Comparison of ENCODE assay signal across 9 cellular contexts in the genomic region with DNA sequence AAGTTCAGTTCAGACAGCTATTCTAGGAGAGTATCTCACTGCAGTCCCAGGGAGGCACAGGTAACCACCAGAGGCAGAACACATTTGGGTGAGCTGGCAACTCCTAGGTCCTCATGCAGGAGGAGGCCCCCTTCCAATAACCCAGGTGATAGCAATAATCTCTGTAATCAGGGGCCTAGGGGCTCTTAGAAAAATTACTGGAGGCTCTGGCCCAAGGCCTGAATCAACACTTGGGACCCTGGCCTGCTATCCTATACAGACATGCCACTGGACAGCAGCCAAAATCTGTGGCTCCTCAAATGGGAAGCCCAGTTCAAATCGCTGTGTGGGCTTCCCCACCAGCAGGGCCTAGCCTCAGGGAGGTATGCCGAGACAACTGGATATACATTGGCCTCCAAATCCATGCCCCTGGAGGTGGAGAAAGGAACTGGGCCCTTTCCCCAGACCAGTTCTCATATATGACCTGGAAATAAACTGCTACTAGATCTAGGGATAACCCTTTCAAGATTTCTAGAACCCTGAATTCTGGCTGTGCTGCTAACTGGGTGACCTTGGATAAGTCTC. TPM values are rescaled to one million over a fixed set of nuclear protein-coding genes. Genes with fewer than 3 reads are reported as not detected.
DNase-seq lines count a peak whose midpoint lies in the region; ATAC-seq and TF ChIP-seq lines count a peak whose summit lies in the region.
"Had no signal": no experiment of that assay in that cellular context is flagged by ENCODE, and none has a peak within 500 bp of the region (broad histone marks: within the 10 kb centered on the region; RNA-seq: fewer than 3 reads in every experiment).

No MANE protein-coding gene starts in this region.

- DNase-seq in AG09309 (ENCODE audit: low read depth) (no peak), HT1080 (ENCODE audit: low read depth) (peak; percentile 31), dermis blood vessel endothelial cell (peak; percentile 41)
- no peak for DNase-seq in activated CD4-positive, CD25-positive, alpha-beta regulatory T cell (lab: John Stamatoyannopoulos, UW)
- DNase-seq: NCI-H2171 had no signal

- H3K27me3 ChIP-seq in mucosa of rectum (ENCODE audit: control insufficient read depth in 2 of 2, insufficient read depth in 2 of 2, low read length in 2 of 2) = no peaks in the 10 kb centered on the region

- no peaks in the 10 kb centered on the region for H3K9me3 ChIP-seq in mucosa of rectum (ENCODE audit: control insufficient read depth in 2 of 2, low read length in 2 of 2)

- H3K4me3 ChIP-seq in AG09309 (ENCODE audit: control insufficient read depth, low read depth, low read length) (peak overlapping the region; percentile 47), mucosa of rectum (ENCODE audit: low read length in 2 of 2) (peak overlapping the region; percentile 95 to 97)

- H3K4me1 ChIP-seq in mucosa of rectum (ENCODE audit: control insufficient read depth in 2 of 2, insufficient read depth in 2 of 2, low read length in 2 of 2) = peaks cover 29 to 51% of the 10 kb centered on the region in 2 donors

- TF ChIP-seq CTCF in AG09309 (IDR thresholded peaks at IDR 0.05; ENCODE audit: control insufficient read depth, insufficient read depth, low read depth, low read length, missing control alignments) = peak; percentile 53

- peak overlapping the region; percentile 97 for H3K27ac ChIP-seq in mucosa of rectum (ENCODE audit: low read depth in 2 of 2, low read length in 2 of 2)

- no peak for ATAC-seq in HG03565 (IDR thresholded peaks at IDR 0.05; ENCODE audit: unreplicated experiment)
- no peak for ATAC-seq in HG03354 (IDR thresholded peaks at IDR 0.05; ENCODE audit: poor library complexity, severe bottlenecking, unreplicated experiment)
- ATAC-seq in HG03108 (IDR thresholded peaks at IDR 0.05; ENCODE audit: unreplicated experiment) = no peak

- no peaks in the 10 kb centered on the region for H3K36me3 ChIP-seq in mucosa of rectum (ENCODE audit: control insufficient read depth in 2 of 2, insufficient read depth in 2 of 2, low read length in 2 of 2)

- peak overlapping the region; percentile 97 to 99 for H3K9ac ChIP-seq in mucosa of rectum (ENCODE audit: low read depth in 1 of 2, low read length in 2 of 2)

RNA-seq across cellular contexts. Expression of a gene that starts 1.6 kb away (rescaled TPM):
- total RNA-seq in HT1080 (2014; rRNA removed; shearing (Covaris generic)) = 27.4 and 34.9 TPM in 2 replicates
- polyA plus RNA-seq in HT1080 (2015; cell fraction: cytosol; rRNA removed) = 14.5 and 16.8 TPM in 2 replicates
- 8.9 and 12.3 TPM in 2 replicates for polyA plus RNA-seq in HT1080 (2015; cell fraction: nucleus; rRNA removed)
- total RNA-seq in dermis blood vessel endothelial cell = 4.4 and 5.6 TPM in 2 replicates

RNA-seq across cellular contexts. Expression of a gene that starts 28.1 kb away (rescaled TPM):
- 40.5 and 48.1 TPM in 2 replicates for total RNA-seq in HT1080 (2014; rRNA removed; shearing (Covaris generic))
- 63.4 and 64.3 TPM in 2 replicates for polyA plus RNA-seq in HT1080 (2015; cell fraction: cytosol; rRNA removed)
- polyA plus RNA-seq in HT1080 (2015; cell fraction: nucleus; rRNA removed) = 45.5 and 52.2 TPM in 2 replicates
- 18.2 and 24.4 TPM in 2 replicates for total RNA-seq in dermis blood vessel endothelial cell

RNA-seq across cellular contexts. Expression of a gene that starts 45.0 kb away (rescaled TPM):
- total RNA-seq in HT1080 (2014; rRNA removed; shearing (Covaris generic)) = 19.8 and 20.5 TPM in 2 replicates
- polyA plus RNA-seq in HT1080 (2015; cell fraction: cytosol; rRNA removed) = 17.1 and 18.3 TPM in 2 replicates
- 16.7 and 19.4 TPM in 2 replicates for polyA plus RNA-seq in HT1080 (2015; cell fraction: nucleus; rRNA removed)
- 16.7 and 19.7 TPM in 2 replicates for total RNA-seq in dermis blood vessel endothelial cell

RNA-seq across cellular contexts. Expression of a gene that starts 51.5 kb away (rescaled TPM):
- 19.4 and 20.9 TPM in 2 replicates for total RNA-seq in HT1080 (2014; rRNA removed; shearing (Covaris generic))
- polyA plus RNA-seq in HT1080 (2015; cell fraction: cytosol; rRNA removed) = 13.7 and 14.0 TPM in 2 replicates
- polyA plus RNA-seq in HT1080 (2015; cell fraction: nucleus; rRNA removed) = 44.9 and 49.2 TPM in 2 replicates
- total RNA-seq in dermis blood vessel endothelial cell = 19.6 and 20.6 TPM in 2 replicates

RNA-seq across cellular contexts. Expression of a gene that starts 52.2 kb away (rescaled TPM):
- total RNA-seq in HT1080 (2014; rRNA removed; shearing (Covaris generic)) = 1.9 and 3.6 TPM in 2 replicates
- polyA plus RNA-seq in HT1080 (2015; cell fraction: cytosol; rRNA removed) = 12.6 and 13.8 TPM in 2 replicates
- 6.4 and 11.0 TPM in 2 replicates for polyA plus RNA-seq in HT1080 (2015; cell fraction: nucleus; rRNA removed)
- 0.98 and 3.6 TPM in 2 replicates for total RNA-seq in dermis blood vessel endothelial cell

Comparison
In these comparisons a context has a peak if more than half of its experiments do, and no peak if none do; other contexts are left out.
1. DNase-seq: peak in HT1080 (single experiment) and dermis blood vessel endothelial cell (single experiment); none in AG09309 (single experiment) and activated CD4-positive, CD25-positive, alpha-beta regulatory T cell (0 of 4).